26 cellular contexts compared by ENCODE assay signal in the genomic region with DNA sequence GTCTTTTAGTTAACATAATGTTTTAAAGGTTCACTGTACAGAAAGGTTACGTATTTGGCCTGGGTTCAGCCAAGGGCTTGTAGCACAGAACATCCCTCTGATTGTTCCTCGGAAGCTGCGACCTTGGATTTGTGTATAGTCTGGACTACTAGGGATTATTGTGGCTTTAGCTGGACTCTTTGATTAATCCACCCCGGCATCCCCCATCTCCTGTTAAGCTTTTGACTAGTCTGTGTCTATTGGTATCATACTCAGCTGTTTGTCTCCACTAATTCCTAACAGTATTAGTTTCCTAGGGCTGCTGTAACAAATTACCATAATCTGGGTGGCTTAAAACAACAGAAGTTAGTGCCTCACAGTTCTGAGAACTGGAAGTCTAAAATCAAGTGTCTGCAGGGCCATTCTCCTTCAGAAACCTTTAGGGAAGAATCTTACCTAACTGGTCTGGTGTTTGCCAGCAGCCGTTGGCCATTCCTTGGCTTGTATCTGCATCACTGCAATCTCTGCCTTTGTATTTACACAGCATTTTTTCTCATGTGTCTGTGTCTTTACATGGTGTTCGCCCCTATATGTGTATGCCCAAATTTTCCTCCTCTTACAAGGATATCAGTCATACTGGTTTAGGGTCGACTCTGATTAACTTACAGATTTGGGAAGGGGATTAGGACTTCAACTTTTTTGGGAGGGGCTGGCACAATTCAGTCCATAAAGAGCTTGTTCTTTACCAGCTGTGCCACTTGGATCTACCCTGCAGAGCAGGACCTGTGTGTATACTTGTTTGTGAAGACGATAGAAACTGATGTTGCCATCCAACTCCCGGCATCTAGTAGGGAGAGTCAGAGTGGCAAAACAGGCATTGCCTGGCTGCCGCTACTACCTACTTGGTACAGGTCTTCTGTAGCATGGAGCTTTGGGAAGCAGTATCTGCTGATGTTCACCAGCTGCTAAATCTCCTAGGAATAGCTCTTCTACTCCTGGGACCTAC.
"Had no signal": no experiment of that assay in that cellular context is flagged by ENCODE, and none has a peak within 500 bp of the region (broad histone marks: within the 10 kb centered on the region; RNA-seq: fewer than 3 reads in every experiment).

No MANE protein-coding gene starts in this region.

- H3K36me3 ChIP-seq: adrenal gland, suprapubic skin, tibial artery had no signal

- H3K9me3 ChIP-seq: adrenal gland, suprapubic skin, tibial artery had no signal

- FAIRE-seq: kidney had no signal

- H3K4me3 ChIP-seq: adrenal gland, coronary artery, dorsolateral prefrontal cortex, suprapubic skin, tibial artery had no signal

- ATAC-seq: left colon; naive thymus-derived CD8-positive, alpha-beta T cell; right cardiac atrium had no signal

- H3K4me1 ChIP-seq: suprapubic skin had no signal

- H3K27me3 ChIP-seq: adrenal gland, dorsolateral prefrontal cortex, suprapubic skin, tibial artery had no signal

- H3K27ac ChIP-seq: adrenal gland, coronary artery, dorsolateral prefrontal cortex, suprapubic skin, tibial artery had no signal

- DNase-seq: activated CD4-positive, alpha-beta memory T cell treated with anti-CD3 and anti-CD28 coated beads for 36 hours; activated CD4-positive, alpha-beta T cell treated with anti-CD3 and anti-CD28 coated beads, Interleukin-2, amount 10 ng/mL, durations not matched to agents 24 days and 14 days; activated CD4-positive, CD25-positive, alpha-beta regulatory T cell treated with anti-CD3 and anti-CD28 coated beads, Interleukin-2, amount 50 U/mL, for 72 hours; activated CD8-positive, alpha-beta memory T cell treated with anti-CD3 and anti-CD28 coated beads, Interleukin-2, amount 50 U/mL, for 4 hours; activated effector memory CD4-positive, alpha-beta T cell treated with anti-CD3 and anti-CD28 coated beads, Interleukin-2, amount 50 U/mL, for 16 hours; activated naive CD4-positive, alpha-beta T cell treated with anti-CD3 and anti-CD28 coated beads for 36 hours; activated naive CD8-positive, alpha-beta T cell treated with anti-CD3 and anti-CD28 coated beads for 36 hours; activated T-cell treated with anti-CD3 and anti-CD28 coated beads, Interleukin-2, amount 50 U/mL, for 1 hour; adrenal gland; aorta; dorsolateral prefrontal cortex; effector memory CD4-positive, alpha-beta T cell; foreskin fibroblast; head of caudate nucleus; hippocampal formation; kidney; left colon; mesenchymal stem cell; naive thymus-derived CD8-positive, alpha-beta T cell; right cardiac atrium; stimulated activated CD4-positive, alpha-beta T cell treated with anti-CD3 and anti-CD28 coated beads, Interleukin-15, amount 100 ng/mL, for 24 hours; stimulated activated CD4-positive, alpha-beta T cell treated with anti-CD3 and anti-CD28 coated beads, Interleukin-2, amount 100 ng/mL, for 24 hours; stimulated activated naive CD4-positive, alpha-beta T cell; tibial artery had no signal
